Comparison of ENCODE assay signal across 24 cellular contexts in the genomic region with DNA sequence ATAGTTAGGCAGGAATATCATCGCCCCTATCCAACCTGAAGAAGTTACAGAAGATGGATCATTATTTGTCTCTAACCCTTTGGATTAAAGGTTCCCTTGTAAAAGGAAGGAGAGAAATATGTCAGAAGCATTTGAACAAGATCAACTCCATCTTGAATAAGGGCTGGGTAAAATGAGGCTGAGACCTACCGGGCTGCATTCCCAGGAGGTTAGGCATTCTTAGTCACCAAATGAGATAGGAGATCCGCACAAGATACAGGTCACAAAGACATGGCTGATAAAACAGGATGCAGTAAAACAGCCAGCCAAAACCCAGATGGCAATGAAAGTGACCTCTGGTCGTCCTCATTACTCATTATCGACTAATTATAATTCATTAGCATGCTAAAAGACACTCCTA.
"Had no signal": no experiment of that assay in that cellular context is flagged by ENCODE, and none has a peak within 500 bp of the region (broad histone marks: within the 10 kb centered on the region; RNA-seq: fewer than 3 reads in every experiment).

No MANE protein-coding gene starts in this region.

- H3K36me3 ChIP-seq: neutrophil, pancreas, right lobe of liver, sigmoid colon, stomach, thoracic aorta, thyroid gland, tibial nerve, upper lobe of right lung, uterus had no signal

- H3K27me3 ChIP-seq: neutrophil, right lobe of liver, sigmoid colon, stomach, thyroid gland, tibial nerve, upper lobe of right lung, uterus had no signal

- DNase-seq: naive B cell; naive thymus-derived CD8-positive, alpha-beta T cell; nephron progenitor cell; nucleus accumbens; pancreas; psoas muscle; right cardiac atrium; right lobe of liver; sigmoid colon; small intestine; stimulated activated CD4-positive, alpha-beta T cell treated with anti-CD3 and anti-CD28 coated beads, Interleukin-15, amount 100 ng/mL, for 24 hours; stimulated activated CD4-positive, alpha-beta T cell treated with anti-CD3 and anti-CD28 coated beads, Interleukin-4, amount 100 ng/mL, for 1 hour; stimulated activated CD4-positive, alpha-beta T cell treated with anti-CD3 and anti-CD28 coated beads, Interleukin-4, amount 100 ng/mL, for 4 hours; stimulated activated CD8-positive, alpha-beta memory T cell treated with anti-CD3 and anti-CD28 coated beads, Interleukin-4, amount 100 ng/mL, for 48 hours; stimulated activated naive B cell treated with anti-CD40 and anti-IgM and Interleukin-4, amounts not matched to agents 10 μg/mL and 1 μg/mL and 100 μg/mL, for 72 hours; stimulated activated naive CD4-positive, alpha-beta T cell treated with Interleukin-2 at 50 U/mL for 16 hours; stomach; thyroid gland; upper lobe of right lung; uterus had no signal

- H3K4me1 ChIP-seq: pancreas, psoas muscle, right lobe of liver, sigmoid colon, stomach, thyroid gland, tibial nerve, upper lobe of right lung, uterus had no signal

- ATAC-seq: naive thymus-derived CD8-positive, alpha-beta T cell; natural killer cell treated with Interleukin-12 subunit alpha and Interleukin-12 subunit beta and Interleukin-15 and Interleukin-18, amount 100 ng/mL, for 72 hours; pancreas; psoas muscle; right cardiac atrium; right lobe of liver; stimulated activated naive B cell treated with anti-CD40 and anti-IgM and Interleukin-4, amounts not matched to agents 10 μg/mL and 1 μg/mL and 100 μg/mL, for 72 hours; upper lobe of right lung had no signal

- H3K4me3 ChIP-seq: pancreas, psoas muscle, right lobe of liver, sigmoid colon, stomach, thoracic aorta, thyroid gland, tibial nerve, upper lobe of right lung, uterus had no signal

- H3K27ac ChIP-seq: neutrophil, pancreas, psoas muscle, right lobe of liver, sigmoid colon, stomach, thoracic aorta, thyroid gland, tibial nerve, upper lobe of right lung, uterus had no signal

- H3K9me3 ChIP-seq: neutrophil, pancreas, psoas muscle, right lobe of liver, sigmoid colon, stomach, thoracic aorta, thyroid gland, tibial nerve, upper lobe of right lung, uterus had no signal
